ENCODE assay signal across 32 cellular contexts in genomic region chr20:45218133-45218532, GRCh38. TPM values are rescaled to one million over a fixed set of nuclear protein-coding genes. Genes with fewer than 3 reads are reported as not detected.
"Had no signal": no experiment of that assay in that cellular context is flagged by ENCODE, and none has a peak within 500 bp of the region (broad histone marks: within the 10 kb centered on the region; RNA-seq: fewer than 3 reads in every experiment).

No MANE protein-coding gene starts in this region.

- H3K4me1 ChIP-seq: colonic mucosa, heart left ventricle, neural progenitor cell, parathyroid adenoma, prostate gland, sigmoid colon, transverse colon had no signal

- H3K36me3 ChIP-seq: colonic mucosa, heart left ventricle, neural progenitor cell, prostate gland, sigmoid colon, thoracic aorta, transverse colon had no signal

- H3K4me3 ChIP-seq: colonic mucosa, heart left ventricle, neural progenitor cell, prostate gland, sigmoid colon, skin epidermis, thoracic aorta, transverse colon had no signal

- ATAC-seq: heart left ventricle; left lobe of liver; natural killer cell; stimulated activated naive B cell treated with anti-CD40 and anti-IgM and Interleukin-4, amounts not matched to agents 10 μg/mL and 1 μg/mL and 100 μg/mL, for 72 hours; stimulated activated naive CD8-positive, alpha-beta T cell treated with anti-CD3 and anti-CD28 coated beads, Interleukin-15, amount 100 ng/mL, for 72 hours had no signal

- H3K9me3 ChIP-seq: colonic mucosa, heart left ventricle, prostate gland, sigmoid colon, thoracic aorta, transverse colon had no signal

- DNase-seq: colonic mucosa; dermis blood vessel endothelial cell; endodermal cell; heart left ventricle; hippocampal formation; kidney glomerular epithelial cell; natural killer cell; occipital lobe; retina; sigmoid colon; stimulated activated CD4-positive, alpha-beta T cell treated with anti-CD3 and anti-CD28 coated beads, Interleukin-2, amount 100 ng/mL, for 24 hours; stimulated activated CD4-positive, alpha-beta T cell treated with anti-CD3 and anti-CD28 coated beads, Interleukin-4, amount 100 ng/mL, for 4 hours; stimulated activated naive B cell treated with anti-CD40 and anti-IgM and Interleukin-4, amounts not matched to agents 10 μg/mL and 1 μg/mL and 100 μg/mL, for 72 hours; stimulated activated naive CD8-positive, alpha-beta T cell treated with anti-CD3 and anti-CD28 coated beads, Interleukin-15, amount 100 ng/mL, for 72 hours; transverse colon had no signal

- H3K9ac ChIP-seq: neural progenitor cell, parathyroid adenoma had no signal

- H3K27ac ChIP-seq: colonic mucosa, heart left ventricle, neural progenitor cell, parathyroid adenoma, prostate gland, sigmoid colon, skin epidermis, thoracic aorta, transverse colon had no signal

- FAIRE-seq: endothelial cell of umbilical vein, frontal cortex had no signal

RNA-seq across cellular contexts. Expression of gene SEMG2, which starts 3.0 kb away (rescaled TPM):
- total RNA-seq: cerebellum, colonic mucosa, dermis blood vessel endothelial cell, endodermal cell, endothelial cell of umbilical vein, fibroblast of lung, frontal cortex, glomerular endothelial cell, heart left ventricle, left lobe of liver, lower leg skin, mesothelial cell of epicardium, mucosa of gallbladder, myocyte, natural killer cell, occipital lobe, sigmoid colon, subcutaneous adipose tissue, thoracic aorta, transverse colon had no signal
- polyA plus RNA-seq: endothelial cell of umbilical vein, esophagus, fibroblast of lung, heart left ventricle, sigmoid colon had no signal

RNA-seq across cellular contexts. Expression of gene SEMG1, which starts 11.3 kb away (rescaled TPM):
- total RNA-seq: cerebellum, dermis blood vessel endothelial cell, endothelial cell of umbilical vein, fibroblast of lung, frontal cortex, glomerular endothelial cell, heart left ventricle, left lobe of liver, mesothelial cell of epicardium, myocyte, natural killer cell, occipital lobe, sigmoid colon, subcutaneous adipose tissue, thoracic aorta had no signal
- polyA plus RNA-seq: endothelial cell of umbilical vein, esophagus, fibroblast of lung, heart left ventricle had no signal

RNA-seq across cellular contexts. Expression of gene SLPI, which starts 36.2 kb away (rescaled TPM):
- total RNA-seq: endodermal cell, endothelial cell of umbilical vein, glomerular endothelial cell, mesothelial cell of epicardium, myocyte, occipital lobe had no signal
- polyA plus RNA-seq: endothelial cell of umbilical vein had no signal

RNA-seq across cellular contexts. Expression of gene PI3, which starts 43.4 kb away (rescaled TPM):
- total RNA-seq: cerebellum, dermis blood vessel endothelial cell, endodermal cell, endothelial cell of umbilical vein, fibroblast of lung, frontal cortex, glomerular endothelial cell, left lobe of liver, mesothelial cell of epicardium, mucosa of gallbladder, myocyte, occipital lobe, sigmoid colon, subcutaneous adipose tissue, thoracic aorta had no signal
- polyA plus RNA-seq: endothelial cell of umbilical vein, fibroblast of lung had no signal
